Comparison of ENCODE assay signal across 1 cellular context in the genomic region with DNA sequence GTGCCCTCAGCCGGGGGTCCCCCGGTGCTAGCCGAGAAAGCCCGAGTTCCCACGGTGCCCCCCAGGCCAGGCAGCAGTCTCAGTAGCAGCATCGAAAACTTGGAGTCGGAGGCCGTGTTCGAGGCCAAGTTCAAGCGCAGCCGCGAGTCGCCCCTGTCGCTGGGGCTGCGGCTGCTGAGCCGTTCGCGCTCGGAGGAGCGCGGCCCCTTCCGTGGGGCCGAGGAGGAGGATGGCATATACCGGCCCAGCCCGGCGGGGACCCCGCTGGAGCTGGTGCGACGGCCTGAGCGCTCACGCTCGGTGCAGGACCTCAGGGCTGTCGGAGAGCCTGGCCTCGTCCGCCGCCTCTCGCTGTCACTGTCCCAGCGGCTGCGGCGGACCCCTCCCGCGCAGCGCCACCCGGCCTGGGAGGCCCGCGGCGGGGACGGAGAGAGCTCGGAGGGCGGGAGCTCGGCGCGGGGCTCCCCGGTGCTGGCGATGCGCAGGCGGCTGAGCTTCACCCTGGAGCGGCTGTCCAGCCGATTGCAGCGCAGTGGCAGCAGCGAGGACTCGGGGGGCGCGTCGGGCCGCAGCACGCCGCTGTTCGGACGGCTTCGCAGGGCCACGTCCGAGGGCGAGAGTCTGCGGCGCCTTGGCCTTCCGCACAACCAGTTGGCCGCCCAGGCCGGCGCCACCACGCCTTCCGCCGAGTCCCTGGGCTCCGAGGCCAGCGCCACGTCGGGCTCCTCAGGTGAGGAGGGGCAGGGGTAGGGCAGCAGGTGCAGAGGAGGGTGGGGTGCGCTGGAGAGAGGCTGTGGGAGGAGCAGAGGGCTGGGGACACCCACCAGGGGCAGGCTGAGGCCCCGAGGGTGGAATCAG.
TF ChIP-seq lines count a peak whose summit lies in the region.

No MANE protein-coding gene starts in this region.

TF ChIP-seq in HepG2, 621 proteins besides CTCF, POLR2A, EP300 and RAD21:
- no peak for TF ChIP-seq ZNF337 (CRISPR knock-in tag; IDR thresholded peaks at IDR 0.05; ENCODE audit: borderline replicate concordance, low read depth)
- 0 out of 2 replicates have a peak, but pooled peaks have one; percentile 38 for TF ChIP-seq LBX2 (CRISPR knock-in tag; IDR thresholded peaks at IDR 0.05; ENCODE audit: borderline replicate concordance)
- no peak for TF ChIP-seq ZNF776 (CRISPR knock-in tag; IDR thresholded peaks at IDR 0.05)
- no peak for TF ChIP-seq ZNF737 (CRISPR knock-in tag; IDR thresholded peaks at IDR 0.05; ENCODE audit: borderline replicate concordance)
- peak; percentile 99 for TF ChIP-seq EZH2 (conservative IDR thresholded peaks at IDR 0.05; ENCODE audit: low read depth, low read length)
- 0 out of 2 replicates have a peak, but pooled peaks have one; percentile 40 for TF ChIP-seq ZNF451 (CRISPR knock-in tag; IDR thresholded peaks at IDR 0.05)
- TF ChIP-seq, protein P1, sequence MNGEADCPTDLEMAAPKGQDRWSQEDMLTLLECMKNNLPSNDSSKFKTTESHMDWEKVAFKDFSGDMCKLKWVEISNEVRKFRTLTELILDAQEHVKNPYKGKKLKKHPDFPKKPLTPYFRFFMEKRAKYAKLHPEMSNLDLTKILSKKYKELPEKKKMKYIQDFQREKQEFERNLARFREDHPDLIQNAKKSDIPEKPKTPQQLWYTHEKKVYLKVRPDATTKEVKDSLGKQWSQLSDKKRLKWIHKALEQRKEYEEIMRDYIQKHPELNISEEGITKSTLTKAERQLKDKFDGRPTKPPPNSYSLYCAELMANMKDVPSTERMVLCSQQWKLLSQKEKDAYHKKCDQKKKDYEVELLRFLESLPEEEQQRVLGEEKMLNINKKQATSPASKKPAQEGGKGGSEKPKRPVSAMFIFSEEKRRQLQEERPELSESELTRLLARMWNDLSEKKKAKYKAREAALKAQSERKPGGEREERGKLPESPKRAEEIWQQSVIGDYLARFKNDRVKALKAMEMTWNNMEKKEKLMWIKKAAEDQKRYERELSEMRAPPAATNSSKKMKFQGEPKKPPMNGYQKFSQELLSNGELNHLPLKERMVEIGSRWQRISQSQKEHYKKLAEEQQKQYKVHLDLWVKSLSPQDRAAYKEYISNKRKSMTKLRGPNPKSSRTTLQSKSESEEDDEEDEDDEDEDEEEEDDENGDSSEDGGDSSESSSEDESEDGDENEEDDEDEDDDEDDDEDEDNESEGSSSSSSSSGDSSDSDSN (CRISPR knock-in tag; IDR thresholded peaks at IDR 0.05) = peak; percentile 64; the same call in 1 of the 2 replicates
- TF ChIP-seq, protein P2, sequence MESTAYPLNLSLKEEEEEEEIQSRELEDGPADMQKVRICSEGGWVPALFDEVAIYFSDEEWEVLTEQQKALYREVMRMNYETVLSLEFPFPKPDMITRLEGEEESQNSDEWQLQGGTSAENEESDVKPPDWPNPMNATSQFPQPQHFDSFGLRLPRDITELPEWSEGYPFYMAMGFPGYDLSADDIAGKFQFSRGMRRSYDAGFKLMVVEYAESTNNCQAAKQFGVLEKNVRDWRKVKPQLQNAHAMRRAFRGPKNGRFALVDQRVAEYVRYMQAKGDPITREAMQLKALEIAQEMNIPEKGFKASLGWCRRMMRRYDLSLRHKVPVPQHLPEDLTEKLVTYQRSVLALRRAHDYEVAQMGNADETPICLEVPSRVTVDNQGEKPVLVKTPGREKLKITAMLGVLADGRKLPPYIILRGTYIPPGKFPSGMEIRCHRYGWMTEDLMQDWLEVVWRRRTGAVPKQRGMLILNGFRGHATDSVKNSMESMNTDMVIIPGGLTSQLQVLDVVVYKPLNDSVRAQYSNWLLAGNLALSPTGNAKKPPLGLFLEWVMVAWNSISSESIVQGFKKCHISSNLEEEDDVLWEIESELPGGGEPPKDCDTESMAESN (CRISPR knock-in tag; conservative IDR thresholded peaks at IDR 0.05) = 0 out of 2 replicates have a peak, but pooled peaks have one; percentile 30
- TF ChIP-seq NONO (IDR thresholded peaks at IDR 0.05) = no peak
- TF ChIP-seq NONO (CRISPR knock-in tag; conservative IDR thresholded peaks at IDR 0.05) = no peak
- TF ChIP-seq, protein P3, sequence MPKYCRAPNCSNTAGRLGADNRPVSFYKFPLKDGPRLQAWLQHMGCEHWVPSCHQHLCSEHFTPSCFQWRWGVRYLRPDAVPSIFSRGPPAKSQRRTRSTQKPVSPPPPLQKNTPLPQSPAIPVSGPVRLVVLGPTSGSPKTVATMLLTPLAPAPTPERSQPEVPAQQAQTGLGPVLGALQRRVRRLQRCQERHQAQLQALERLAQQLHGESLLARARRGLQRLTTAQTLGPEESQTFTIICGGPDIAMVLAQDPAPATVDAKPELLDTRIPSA (CRISPR knock-in tag; IDR thresholded peaks at IDR 0.05; ENCODE audit: borderline replicate concordance) = 0 out of 2 replicates have a peak, but pooled peaks have one; percentile 36
- TF ChIP-seq ZNF550 (CRISPR knock-in tag; IDR thresholded peaks at IDR 0.05; ENCODE audit: borderline replicate concordance) = no peak
- TF ChIP-seq MTF2 (CRISPR knock-in tag; IDR thresholded peaks at IDR 0.05; ENCODE audit: borderline replicate concordance) = peak; percentile 94
- 0 out of 2 replicates have a peak, but pooled peaks have one; percentile 63 for TF ChIP-seq ATF7-NPFF (CRISPR knock-in tag; IDR thresholded peaks at IDR 0.05; ENCODE audit: low read depth)
- TF ChIP-seq ZNF639 (CRISPR knock-in tag; conservative IDR thresholded peaks at IDR 0.05) = no peak
- no peak for TF ChIP-seq FOXA3 (CRISPR knock-in tag; IDR thresholded peaks at IDR 0.05)
- TF ChIP-seq ZNF777 (CRISPR knock-in tag; IDR thresholded peaks at IDR 0.05) = peak; percentile 72
